Comparison of ENCODE assay signal across 8 cellular contexts in genomic region chr5:78920604-78921003, GRCh38.
DNase-seq lines count a peak whose midpoint lies in the region; ATAC-seq and TF ChIP-seq lines count a peak whose summit lies in the region.
"Had no signal": no experiment of that assay in that cellular context is flagged by ENCODE, and none has a peak within 500 bp of the region (broad histone marks: within the 10 kb centered on the region; RNA-seq: fewer than 3 reads in every experiment).

No MANE protein-coding gene starts in this region.

- no peak overlapping the region for H3K27ac ChIP-seq in naive thymus-derived CD4-positive, alpha-beta T cell (ENCODE audit: low read depth, low read length)

- peaks cover 28% of the 10 kb centered on the region for H3K4me1 Mint-ChIP-seq in osteocyte (ENCODE audit: unreplicated experiment)
- H3K4me1 Mint-ChIP-seq in naive thymus-derived CD4-positive, alpha-beta T cell, result peaks cover 0 to 5% (median 0%) of the 10 kb centered on the region in 7 donors

- no peaks in the 10 kb centered on the region for H3K27me3 Mint-ChIP-seq in osteocyte (ENCODE audit: unreplicated experiment)
- H3K27me3 Mint-ChIP-seq in naive thymus-derived CD4-positive, alpha-beta T cell, result no peaks in the 10 kb centered on the region

- no peaks in the 10 kb centered on the region for H3K9me3 Mint-ChIP-seq in osteocyte (ENCODE audit: unreplicated experiment)
- no peaks in the 10 kb centered on the region for H3K9me3 Mint-ChIP-seq in naive thymus-derived CD4-positive, alpha-beta T cell

- H3K36me3 ChIP-seq in naive thymus-derived CD4-positive, alpha-beta T cell (ENCODE audit: control insufficient read depth in 2 of 3, insufficient read depth in 3 of 3, low read length in 3 of 3), result no peaks in the 10 kb centered on the region

- POLR2A ChIA-PET in naive thymus-derived CD4-positive, alpha-beta T cell (lab: Charles Lee), result no interaction called here

- H3K27ac Mint-ChIP-seq in osteocyte (ENCODE audit: unreplicated experiment), result no peak overlapping the region
- H3K27ac Mint-ChIP-seq in naive thymus-derived CD4-positive, alpha-beta T cell, result no peak overlapping the region

- DNase-seq in GM12864 (ENCODE audit: low read depth), result no peak
- peak; percentile 5 for DNase-seq in NCI-H226
- peak; percentile 33 for DNase-seq in dermis blood vessel endothelial cell
- no peak for DNase-seq in osteocyte (ENCODE audit: extremely low spot score, unreplicated experiment)
- no peak for DNase-seq in naive thymus-derived CD4-positive, alpha-beta T cell
- DNase-seq: effector CD8-positive, alpha-beta T cell had no signal

- H3K36me3 Mint-ChIP-seq in osteocyte (ENCODE audit: unreplicated experiment), result peaks cover 2% of the 10 kb centered on the region
- peaks cover 0 to 26% (median 16%) of the 10 kb centered on the region in 5 donors for H3K36me3 Mint-ChIP-seq in naive thymus-derived CD4-positive, alpha-beta T cell

- TF ChIP-seq CTCF in GM12864 (IDR thresholded peaks at IDR 0.05; ENCODE audit: low read depth, low read length, missing control alignments) (peak; percentile 25), osteocyte (IDR thresholded peaks at IDR 0.05) (peak; percentile 73)

- H3K27me3 ChIP-seq in naive thymus-derived CD4-positive, alpha-beta T cell (ENCODE audit: control insufficient read depth in 2 of 2, insufficient read depth in 2 of 2, low read length in 2 of 2), result no peaks in the 10 kb centered on the region

- no peak overlapping the region for H3K4me3 ChIP-seq in GM12864 (ENCODE audit: low read depth, low read length)
- H3K4me3 ChIP-seq in naive thymus-derived CD4-positive, alpha-beta T cell (ENCODE audit: low read length), result no peak overlapping the region

- no peaks in the 10 kb centered on the region for H3K9me3 ChIP-seq in naive thymus-derived CD4-positive, alpha-beta T cell (ENCODE audit: control insufficient read depth in 2 of 3, low read length in 3 of 3)

- no peak for ATAC-seq in naive thymus-derived CD4-positive, alpha-beta T cell
- ATAC-seq in GM21515 (IDR thresholded peaks at IDR 0.05; ENCODE audit: unreplicated experiment), result no peak
- ATAC-seq in GM19463 (IDR thresholded peaks at IDR 0.05; ENCODE audit: unreplicated experiment), result no peak

- no peaks in the 10 kb centered on the region for H3K4me1 ChIP-seq in naive thymus-derived CD4-positive, alpha-beta T cell (ENCODE audit: control insufficient read depth in 2 of 2, insufficient read depth in 2 of 2, low read length in 2 of 2)

- CTCF ChIA-PET in naive thymus-derived CD4-positive, alpha-beta T cell (lab: Charles Lee), result no interaction called here

- intact Hi-C loops in naive thymus-derived CD4-positive, alpha-beta T cell (cut with micrococcal nuclease), result no loop called here

- no peak overlapping the region for H3K4me3 Mint-ChIP-seq in osteocyte (ENCODE audit: unreplicated experiment)
- no peak overlapping the region for H3K4me3 Mint-ChIP-seq in naive thymus-derived CD4-positive, alpha-beta T cell

Comparison
In these comparisons a context has a peak if more than half of its experiments do, and no peak if none do; other contexts are left out.
1. DNase-seq: peak in NCI-H226 (single experiment) and dermis blood vessel endothelial cell (single experiment); none in GM12864 (single experiment), osteocyte (single experiment) and naive thymus-derived CD4-positive, alpha-beta T cell (0 of 9).